ENCODE assay signal across 10 cellular contexts in the genomic region with DNA sequence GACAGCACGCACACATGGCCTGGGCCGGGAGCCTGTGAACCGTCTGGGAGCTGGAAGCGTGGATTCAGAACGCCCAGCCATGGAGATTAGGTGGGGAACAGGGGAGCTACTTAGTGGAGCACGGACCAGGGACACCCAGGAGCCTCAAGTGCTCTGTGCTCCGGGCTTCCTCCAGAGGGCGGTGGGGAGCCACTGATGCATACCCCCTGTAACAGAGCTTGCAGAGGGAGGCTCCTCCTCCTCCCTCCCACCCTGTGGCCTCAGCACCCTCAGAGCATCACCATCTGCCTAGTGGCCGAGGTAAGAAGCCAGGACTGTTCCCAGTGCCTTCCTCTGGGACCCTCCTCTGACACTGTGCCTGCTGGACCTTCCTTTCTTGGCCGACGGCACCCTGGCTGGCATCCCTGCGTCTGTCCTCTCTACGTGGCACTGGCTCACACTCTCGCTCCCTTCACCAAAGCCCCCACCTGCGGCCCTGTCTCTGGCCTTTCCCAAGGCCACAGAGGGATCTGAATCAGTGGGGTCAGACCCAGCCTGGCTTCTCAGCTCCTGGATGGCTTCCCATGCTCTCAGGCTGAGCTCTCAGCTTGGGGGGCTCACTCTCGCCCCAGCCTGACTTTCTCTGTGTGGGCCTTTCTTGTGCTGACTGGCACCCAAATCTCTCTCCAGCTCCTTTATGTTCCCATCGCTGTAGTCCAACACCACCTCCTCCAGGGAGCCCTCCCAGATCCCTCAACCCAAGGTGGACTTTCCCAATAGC.
DNase-seq lines count a peak whose midpoint lies in the region; ATAC-seq, FAIRE-seq and TF ChIP-seq lines count a peak whose summit lies in the region.
"Had no signal": no experiment of that assay in that cellular context is flagged by ENCODE, and none has a peak within 500 bp of the region (broad histone marks: within the 10 kb centered on the region; RNA-seq: fewer than 3 reads in every experiment).

No MANE protein-coding gene starts in this region.

- no peaks in the 10 kb centered on the region for H3K79me2 ChIP-seq in Loucy (ENCODE audit: insufficient read depth, low read length)
- H3K79me2 ChIP-seq: parathyroid adenoma had no signal

- H4K20me1 ChIP-seq in Loucy (ENCODE audit: insufficient read depth, low read length, poor library complexity, severe bottlenecking) = no peaks in the 10 kb centered on the region

- peak; percentile 51 to 54 for TF ChIP-seq CTCF in Caco-2 (IDR thresholded peaks at IDR 0.05; ENCODE audit: insufficient read depth in 1 of 2, low read depth in 1 of 2, low read length in 1 of 2, severe bottlenecking in 1 of 2, unreplicated experiment in 1 of 2)
- TF ChIP-seq CTCF in Loucy (conservative IDR thresholded peaks at IDR 0.05; ENCODE audit: low read length) = peak; percentile 34; the same call in 1 of the 2 replicates

- CTCF ChIA-PET in Caco-2 (lab: Charles Lee) = interaction anchor here (1.1 kb wide), 1 partner anchor 258 kb away, joined by 18 read pairs; no protein-coding TSS in a partner anchor

- H3F3A ChIP-seq in Loucy (ENCODE audit: low read depth) = no peaks in the 10 kb centered on the region

- H3K36me3 ChIP-seq in Caco-2 (ENCODE audit: control insufficient read depth, insufficient read depth, low read length) (no peaks in the 10 kb centered on the region), Loucy (ENCODE audit: insufficient read depth, low read length) (no peaks in the 10 kb centered on the region)

- intact Hi-C loops in Caco-2 (cut with micrococcal nuclease; ENCODE audit: unreplicated experiment) = loop anchor here (1.0 kb wide), 1 partner anchor 259 kb away; no protein-coding TSS in a partner anchor

- no peak overlapping the region for H3K4me3 ChIP-seq in Caco-2 (ENCODE audit: low read depth, low read length)
- no peak overlapping the region for H3K4me3 ChIP-seq in Loucy (ENCODE audit: low read length, poor library complexity, severe bottlenecking)

- no peaks in the 10 kb centered on the region for H3K36me3 Mint-ChIP-seq in Caco-2 (ENCODE audit: insufficient read depth, unreplicated experiment)
- H3K36me3 Mint-ChIP-seq: activated naive CD8-positive, alpha-beta T cell had no signal

- H3K4me2 ChIP-seq in Loucy (ENCODE audit: low read depth, low read length, poor library complexity, severe bottlenecking) = no peak overlapping the region

- no peaks in the 10 kb centered on the region for H3K4me1 Mint-ChIP-seq in Caco-2 (ENCODE audit: low read depth, unreplicated experiment)

- H3K9me3 ChIP-seq in Caco-2 (no peaks in the 10 kb centered on the region), Loucy (ENCODE audit: insufficient read depth, low read depth, low read length) (peaks cover 3% of the 10 kb centered on the region; the same call in 1 of the 2 replicates)

- H3K27me3 Mint-ChIP-seq in Caco-2 (ENCODE audit: insufficient read depth, unreplicated experiment) = peaks cover 27% of the 10 kb centered on the region
- H3K27me3 Mint-ChIP-seq: activated naive CD8-positive, alpha-beta T cell had no signal

- no TSS peak for BruUV-seq in Caco-2 (replicated peaks; lab: Mats Ljungman, UMichigan)

- DNase-seq in Caco-2 (peak; percentile 57 to 59), frontal cortex (ENCODE audit: low spot score in 2 of 2) (peak; percentile 56 to 70), HTR-8/SVneo (ENCODE audit: insufficient read length, low spot score) (no peak)
- peak; percentile 58 for DNase-seq in stimulated activated CD4-positive, alpha-beta T cell treated with anti-CD3 and anti-CD28 coated beads, Interleukin-15, amount 100 ng/mL, for 24 hours

- no peak overlapping the region for H2AFZ ChIP-seq in Loucy (ENCODE audit: low read length)
- H2AFZ ChIP-seq: parathyroid adenoma had no signal

- POLR2A ChIA-PET in Caco-2 (lab: Charles Lee) = no interaction called here

- H3K9me3 Mint-ChIP-seq in Caco-2 (ENCODE audit: unreplicated experiment) = no peaks in the 10 kb centered on the region

- H3K4me3 Mint-ChIP-seq in Caco-2 (ENCODE audit: unreplicated experiment) = no peak overlapping the region
- H3K4me3 Mint-ChIP-seq: activated naive CD8-positive, alpha-beta T cell had no signal

- peak; percentile 84 for ATAC-seq in SK-N-SH treated with all-trans-retinoic acid at 6 μM for 48 hours
- no peak for ATAC-seq in GM18873 (IDR thresholded peaks at IDR 0.05; ENCODE audit: low FRiP score, unreplicated experiment)
- no peak for ATAC-seq in HG03469 (IDR thresholded peaks at IDR 0.05; ENCODE audit: unreplicated experiment)

- no peaks in the 10 kb centered on the region for H3K4me1 ChIP-seq in Caco-2
- H3K4me1 ChIP-seq in Loucy (ENCODE audit: insufficient read depth, low read length, poor library complexity, severe bottlenecking) = no peaks in the 10 kb centered on the region
- H3K4me1 ChIP-seq: parathyroid adenoma had no signal

- no peak overlapping the region for H3K27ac Mint-ChIP-seq in Caco-2 (ENCODE audit: unreplicated experiment)
- H3K27ac Mint-ChIP-seq: activated naive CD8-positive, alpha-beta T cell had no signal

- no peak overlapping the region for H3K9ac ChIP-seq in Loucy (ENCODE audit: low read depth, low read length, poor library complexity, severe bottlenecking)
- H3K9ac ChIP-seq: parathyroid adenoma had no signal

- H3K27me3 ChIP-seq in Caco-2 (replicated peaks; ENCODE audit: control insufficient read depth, insufficient read depth, low read length) (no peaks in the 10 kb centered on the region; the same call in 1 of the 2 replicates), Loucy (ENCODE audit: insufficient read depth, low read length, poor library complexity, severe bottlenecking) (no peaks in the 10 kb centered on the region)

- no peaks in the 10 kb centered on the region for H3K9me2 ChIP-seq in Loucy (replicated peaks; ENCODE audit: low read depth, low read length)

- FAIRE-seq in frontal cortex (lab: Jason Lieb, UNC) (no peak), HTR-8/SVneo (lab: Jason Lieb, UNC) (no peak)

TF ChIP-seq in SK-N-SH treated with all-trans-retinoic acid at 6 μM for 48 hours, 23 proteins besides CTCF, POLR2A, EP300 and RAD21 (continues in another document):
- TF ChIP-seq ZNF565 (CRISPR knock-in tag; conservative IDR thresholded peaks at IDR 0.05; ENCODE audit: low read depth) (no peak), RARB (CRISPR knock-in tag; IDR thresholded peaks at IDR 0.05) (no peak), ZNF70 (CRISPR knock-in tag; IDR thresholded peaks at IDR 0.05) (no peak), ZFP30 (CRISPR knock-in tag; IDR thresholded peaks at IDR 0.05) (no peak), TOX (CRISPR knock-in tag; IDR thresholded peaks at IDR 0.05; ENCODE audit: borderline replicate concordance) (no peak), ESRRG (CRISPR knock-in tag; IDR thresholded peaks at IDR 0.05) (no peak), PPARA (CRISPR knock-in tag; IDR thresholded peaks at IDR 0.05; ENCODE audit: borderline replicate concordance) (no peak), OSR1 (CRISPR knock-in tag; IDR thresholded peaks at IDR 0.05) (no peak), TCF4 (CRISPR knock-in tag; IDR thresholded peaks at IDR 0.05; ENCODE audit: borderline replicate concordance) (no peak), CSDC2 (CRISPR knock-in tag; IDR thresholded peaks at IDR 0.05) (no peak), GLIS3 (CRISPR knock-in tag; IDR thresholded peaks at IDR 0.05) (no peak), ISL1 (CRISPR knock-in tag; IDR thresholded peaks at IDR 0.05) (no peak)
- TF ChIP-seq, protein P1, sequence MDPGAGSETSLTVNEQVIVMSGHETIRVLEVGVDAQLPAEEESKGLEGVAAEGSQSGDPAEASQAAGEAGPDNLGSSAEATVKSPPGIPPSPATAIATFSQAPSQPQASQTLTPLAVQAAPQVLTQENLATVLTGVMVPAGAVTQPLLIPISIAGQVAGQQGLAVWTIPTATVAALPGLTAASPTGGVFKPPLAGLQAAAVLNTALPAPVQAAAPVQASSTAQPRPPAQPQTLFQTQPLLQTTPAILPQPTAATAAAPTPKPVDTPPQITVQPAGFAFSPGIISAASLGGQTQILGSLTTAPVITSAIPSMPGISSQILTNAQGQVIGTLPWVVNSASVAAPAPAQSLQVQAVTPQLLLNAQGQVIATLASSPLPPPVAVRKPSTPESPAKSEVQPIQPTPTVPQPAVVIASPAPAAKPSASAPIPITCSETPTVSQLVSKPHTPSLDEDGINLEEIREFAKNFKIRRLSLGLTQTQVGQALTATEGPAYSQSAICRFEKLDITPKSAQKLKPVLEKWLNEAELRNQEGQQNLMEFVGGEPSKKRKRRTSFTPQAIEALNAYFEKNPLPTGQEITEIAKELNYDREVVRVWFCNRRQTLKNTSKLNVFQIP (CRISPR knock-in tag; IDR thresholded peaks at IDR 0.05; ENCODE audit: borderline replicate concordance, low read depth) = no peak
- TF ChIP-seq, protein P2, sequence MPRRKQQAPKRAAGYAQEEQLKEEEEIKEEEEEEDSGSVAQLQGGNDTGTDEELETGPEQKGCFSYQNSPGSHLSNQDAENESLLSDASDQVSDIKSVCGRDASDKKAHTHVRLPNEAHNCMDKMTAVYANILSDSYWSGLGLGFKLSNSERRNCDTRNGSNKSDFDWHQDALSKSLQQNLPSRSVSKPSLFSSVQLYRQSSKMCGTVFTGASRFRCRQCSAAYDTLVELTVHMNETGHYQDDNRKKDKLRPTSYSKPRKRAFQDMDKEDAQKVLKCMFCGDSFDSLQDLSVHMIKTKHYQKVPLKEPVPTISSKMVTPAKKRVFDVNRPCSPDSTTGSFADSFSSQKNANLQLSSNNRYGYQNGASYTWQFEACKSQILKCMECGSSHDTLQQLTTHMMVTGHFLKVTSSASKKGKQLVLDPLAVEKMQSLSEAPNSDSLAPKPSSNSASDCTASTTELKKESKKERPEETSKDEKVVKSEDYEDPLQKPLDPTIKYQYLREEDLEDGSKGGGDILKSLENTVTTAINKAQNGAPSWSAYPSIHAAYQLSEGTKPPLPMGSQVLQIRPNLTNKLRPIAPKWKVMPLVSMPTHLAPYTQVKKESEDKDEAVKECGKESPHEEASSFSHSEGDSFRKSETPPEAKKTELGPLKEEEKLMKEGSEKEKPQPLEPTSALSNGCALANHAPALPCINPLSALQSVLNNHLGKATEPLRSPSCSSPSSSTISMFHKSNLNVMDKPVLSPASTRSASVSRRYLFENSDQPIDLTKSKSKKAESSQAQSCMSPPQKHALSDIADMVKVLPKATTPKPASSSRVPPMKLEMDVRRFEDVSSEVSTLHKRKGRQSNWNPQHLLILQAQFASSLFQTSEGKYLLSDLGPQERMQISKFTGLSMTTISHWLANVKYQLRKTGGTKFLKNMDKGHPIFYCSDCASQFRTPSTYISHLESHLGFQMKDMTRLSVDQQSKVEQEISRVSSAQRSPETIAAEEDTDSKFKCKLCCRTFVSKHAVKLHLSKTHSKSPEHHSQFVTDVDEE (CRISPR knock-in tag; IDR thresholded peaks at IDR 0.05) = no peak
